In the genomic region with DNA sequence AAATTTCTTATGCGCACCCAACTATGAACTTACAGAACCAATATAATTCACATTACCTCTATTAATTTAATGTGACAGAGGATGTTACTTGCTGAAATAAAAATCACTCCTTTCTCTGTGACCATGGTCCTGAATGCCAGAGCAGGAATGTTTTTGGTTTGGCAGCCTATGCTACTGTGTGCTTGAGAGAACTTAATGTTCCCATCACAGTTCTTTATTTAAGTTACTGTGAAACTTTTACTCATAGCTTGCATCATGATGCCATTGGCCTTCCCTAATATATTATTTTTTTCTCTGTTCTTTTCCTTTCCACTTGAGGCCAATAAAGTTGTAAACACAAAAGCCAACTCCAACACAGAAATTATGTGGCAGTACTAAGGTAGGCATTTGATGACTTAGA, we compare ENCODE assay signal across 1 cellular context.
TF ChIP-seq lines count a peak whose summit lies in the region.

No MANE protein-coding gene starts in this region.

TF ChIP-seq in HepG2, 621 proteins besides CTCF, POLR2A, EP300 and RAD21:
- TF ChIP-seq, protein P1, sequence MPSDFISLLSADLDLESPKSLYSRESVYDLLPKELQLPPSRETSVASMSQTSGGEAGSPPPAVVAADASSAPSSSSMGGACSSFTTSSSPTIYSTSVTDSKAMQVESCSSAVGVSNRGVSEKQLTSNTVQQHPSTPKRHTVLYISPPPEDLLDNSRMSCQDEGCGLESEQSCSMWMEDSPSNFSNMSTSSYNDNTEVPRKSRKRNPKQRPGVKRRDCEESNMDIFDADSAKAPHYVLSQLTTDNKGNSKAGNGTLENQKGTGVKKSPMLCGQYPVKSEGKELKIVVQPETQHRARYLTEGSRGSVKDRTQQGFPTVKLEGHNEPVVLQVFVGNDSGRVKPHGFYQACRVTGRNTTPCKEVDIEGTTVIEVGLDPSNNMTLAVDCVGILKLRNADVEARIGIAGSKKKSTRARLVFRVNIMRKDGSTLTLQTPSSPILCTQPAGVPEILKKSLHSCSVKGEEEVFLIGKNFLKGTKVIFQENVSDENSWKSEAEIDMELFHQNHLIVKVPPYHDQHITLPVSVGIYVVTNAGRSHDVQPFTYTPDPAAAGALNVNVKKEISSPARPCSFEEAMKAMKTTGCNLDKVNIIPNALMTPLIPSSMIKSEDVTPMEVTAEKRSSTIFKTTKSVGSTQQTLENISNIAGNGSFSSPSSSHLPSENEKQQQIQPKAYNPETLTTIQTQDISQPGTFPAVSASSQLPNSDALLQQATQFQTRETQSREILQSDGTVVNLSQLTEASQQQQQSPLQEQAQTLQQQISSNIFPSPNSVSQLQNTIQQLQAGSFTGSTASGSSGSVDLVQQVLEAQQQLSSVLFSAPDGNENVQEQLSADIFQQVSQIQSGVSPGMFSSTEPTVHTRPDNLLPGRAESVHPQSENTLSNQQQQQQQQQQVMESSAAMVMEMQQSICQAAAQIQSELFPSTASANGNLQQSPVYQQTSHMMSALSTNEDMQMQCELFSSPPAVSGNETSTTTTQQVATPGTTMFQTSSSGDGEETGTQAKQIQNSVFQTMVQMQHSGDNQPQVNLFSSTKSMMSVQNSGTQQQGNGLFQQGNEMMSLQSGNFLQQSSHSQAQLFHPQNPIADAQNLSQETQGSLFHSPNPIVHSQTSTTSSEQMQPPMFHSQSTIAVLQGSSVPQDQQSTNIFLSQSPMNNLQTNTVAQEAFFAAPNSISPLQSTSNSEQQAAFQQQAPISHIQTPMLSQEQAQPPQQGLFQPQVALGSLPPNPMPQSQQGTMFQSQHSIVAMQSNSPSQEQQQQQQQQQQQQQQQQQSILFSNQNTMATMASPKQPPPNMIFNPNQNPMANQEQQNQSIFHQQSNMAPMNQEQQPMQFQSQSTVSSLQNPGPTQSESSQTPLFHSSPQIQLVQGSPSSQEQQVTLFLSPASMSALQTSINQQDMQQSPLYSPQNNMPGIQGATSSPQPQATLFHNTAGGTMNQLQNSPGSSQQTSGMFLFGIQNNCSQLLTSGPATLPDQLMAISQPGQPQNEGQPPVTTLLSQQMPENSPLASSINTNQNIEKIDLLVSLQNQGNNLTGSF (CRISPR knock-in tag; IDR thresholded peaks at IDR 0.05) = no peak
- no peak for TF ChIP-seq HHEX (CRISPR knock-in tag; IDR thresholded peaks at IDR 0.05)
